In genomic region chr17:48074322-48075054, GRCh38 we compare ENCODE assay signal across 8 cellular contexts. TPM values are rescaled to one million over a fixed set of nuclear protein-coding genes. Genes with fewer than 3 reads are reported as not detected.
A peak's percentile ranks its signal among the peaks of the same experiment; 100 is the strongest.
DNase-seq lines count a peak whose midpoint lies in the region; ATAC-seq and TF ChIP-seq lines count a peak whose summit lies in the region.

No MANE protein-coding gene starts in this region.

- peaks cover 1 to 8% of the 10 kb centered on the region in 2 donors for H3K36me3 Mint-ChIP-seq in activated T-cell treated with anti-CD3 and anti-CD28 coated beads, Interleukin-2, amount 50 U/mL, for 72 hours (ENCODE audit: insufficient read depth in 2 of 2)

- WGBS in suprapubic skin, result 53% methylated on average over 4 of the region's 4 CpGs

- TF ChIP-seq EP300 in suprapubic skin (IDR thresholded peaks at IDR 0.05), result no peak

- peak; percentile 56 for DNase-seq in COLO829 (ENCODE audit: low spot score)
- DNase-seq in HT1080 (ENCODE audit: low read depth), result peak; percentile 71
- peak; percentile 75 for DNase-seq in RKO (ENCODE audit: low spot score)
- peak; percentile 75 to 78 for DNase-seq in activated T-cell treated with anti-CD3 and anti-CD28 coated beads, Interleukin-2, amount 50 U/mL, for 72 hours
- peak; percentile 92 for DNase-seq in fibroblast of peridontal ligament (ENCODE audit: extremely low read depth)
- peak in 1 of 2 donors; percentile 84 for DNase-seq in suprapubic skin (ENCODE audit: low spot score in 2 of 2)

- TF ChIP-seq CTCF in neutrophil (IDR thresholded peaks at IDR 0.05) (peak; percentile 77), suprapubic skin (IDR thresholded peaks at IDR 0.05) (peak; percentile 72 to 91)

- no peaks in the 10 kb centered on the region for H3K9me3 Mint-ChIP-seq in activated T-cell treated with anti-CD3 and anti-CD28 coated beads, Interleukin-2, amount 50 U/mL, for 72 hours

- H3K27ac ChIP-seq in neutrophil (no peak overlapping the region), suprapubic skin (no peak overlapping the region)

- no peak overlapping the region for H3K4me3 Mint-ChIP-seq in activated T-cell treated with anti-CD3 and anti-CD28 coated beads, Interleukin-2, amount 50 U/mL, for 72 hours

- H3K27me3 ChIP-seq in neutrophil, result no peaks in the 10 kb centered on the region
- no peaks in the 10 kb centered on the region for H3K27me3 ChIP-seq in suprapubic skin

- H3K4me1 ChIP-seq in neutrophil (ENCODE audit: control insufficient read depth in 1 of 2, insufficient read depth in 1 of 2, low read depth in 1 of 2, low read length in 1 of 2) (no peaks in the 10 kb centered on the region), suprapubic skin (peaks cover 11% of the 10 kb centered on the region)

- no peaks in the 10 kb centered on the region for H3K4me1 Mint-ChIP-seq in activated T-cell treated with anti-CD3 and anti-CD28 coated beads, Interleukin-2, amount 50 U/mL, for 72 hours (ENCODE audit: low read depth)

- peaks cover 64% of the 10 kb centered on the region for H3K36me3 ChIP-seq in neutrophil
- H3K36me3 ChIP-seq in suprapubic skin, result peaks cover 50% of the 10 kb centered on the region

- no peak overlapping the region for H3K27ac Mint-ChIP-seq in activated T-cell treated with anti-CD3 and anti-CD28 coated beads, Interleukin-2, amount 50 U/mL, for 72 hours

- H3K9me3 ChIP-seq in neutrophil (no peaks in the 10 kb centered on the region), suprapubic skin (no peaks in the 10 kb centered on the region)

- H3K27me3 Mint-ChIP-seq in activated T-cell treated with anti-CD3 and anti-CD28 coated beads, Interleukin-2, amount 50 U/mL, for 72 hours (ENCODE audit: low read depth), result no peaks in the 10 kb centered on the region

- peak; percentile 73 to 74 for ATAC-seq in activated T-cell treated with anti-CD3 and anti-CD28 coated beads, Interleukin-2, amount 50 U/mL, for 72 hours (replicated peaks in 1 of 2)
- no peak for ATAC-seq in HG02623 (IDR thresholded peaks at IDR 0.05; ENCODE audit: unreplicated experiment)

- no peak for TF ChIP-seq POLR2A in suprapubic skin (IDR thresholded peaks at IDR 0.05)

- H3K4me3 ChIP-seq in neutrophil (ENCODE audit: low read depth in 1 of 2, low read length in 1 of 2), result no peak overlapping the region
- no peak overlapping the region for H3K4me3 ChIP-seq in suprapubic skin

RNA-seq across cellular contexts. Expression of gene NFE2L1, which starts 26.3 kb away (rescaled TPM):
- total RNA-seq in HT1080 (2014; rRNA removed; shearing (Covaris generic)), result 59.4 and 62.3 TPM in 2 replicates
- 138 and 142 TPM in 2 replicates for polyA plus RNA-seq in HT1080 (2015; cell fraction: cytosol; rRNA removed)
- polyA plus RNA-seq in HT1080 (2015; cell fraction: nucleus; rRNA removed), result 273 and 285 TPM in 2 replicates
- total RNA-seq in activated T-cell treated with anti-CD3 and anti-CD28 coated beads, Interleukin-2, amount 50 U/mL, for 72 hours, result 100 to 1,000 TPM; 214 to 237 TPM
- total RNA-seq in suprapubic skin, result 100 to 1,000 TPM in 2 of 4 donors, 10 to 100 TPM in 2; 89.9 to 250 (median 138) TPM

RNA-seq across cellular contexts. Expression of gene CBX1, which starts 26.8 kb away (rescaled TPM):
- total RNA-seq in HT1080 (2014; rRNA removed; shearing (Covaris generic)), result 67.3 and 84.4 TPM in 2 replicates
- polyA plus RNA-seq in HT1080 (2015; cell fraction: cytosol; rRNA removed), result 65.6 and 69.6 TPM in 2 replicates
- 36.2 TPM in 2 replicates for polyA plus RNA-seq in HT1080 (2015; cell fraction: nucleus; rRNA removed)
- 10 to 100 TPM; 47.0 to 62.3 TPM for total RNA-seq in activated T-cell treated with anti-CD3 and anti-CD28 coated beads, Interleukin-2, amount 50 U/mL, for 72 hours
- 10 to 100 TPM; 18.4 to 27.5 (median 22.3) TPM for total RNA-seq in suprapubic skin

RNA-seq across cellular contexts. Expression of gene SNX11, which starts 33.1 kb away (rescaled TPM):
- 15.7 and 18.3 TPM in 2 replicates for total RNA-seq in HT1080 (2014; rRNA removed; shearing (Covaris generic))
- polyA plus RNA-seq in HT1080 (2015; cell fraction: cytosol; rRNA removed), result 12.6 and 13.1 TPM in 2 replicates
- 13.1 and 25.9 TPM in 2 replicates for polyA plus RNA-seq in HT1080 (2015; cell fraction: nucleus; rRNA removed)
- total RNA-seq in activated T-cell treated with anti-CD3 and anti-CD28 coated beads, Interleukin-2, amount 50 U/mL, for 72 hours, result 10 to 100 TPM; 30.5 to 30.6 TPM
- total RNA-seq in suprapubic skin, result 10 to 100 TPM in 3 of 4 donors, 1 to 10 TPM in 1; 8.4 to 16.4 (median 13.1) TPM

RNA-seq across cellular contexts. Expression of gene COPZ2, which starts 36.9 kb away (rescaled TPM):
- total RNA-seq in HT1080 (2014; rRNA removed; shearing (Covaris generic)), result 15.4 and 17.3 TPM in 2 replicates
- 13.9 and 16.4 TPM in 2 replicates for polyA plus RNA-seq in HT1080 (2015; cell fraction: cytosol; rRNA removed)
- polyA plus RNA-seq in HT1080 (2015; cell fraction: nucleus; rRNA removed), result 10.7 and 12.3 TPM in 2 replicates
- 10 to 100 TPM; 11.7 to 14.2 TPM for total RNA-seq in activated T-cell treated with anti-CD3 and anti-CD28 coated beads, Interleukin-2, amount 50 U/mL, for 72 hours
- 10 to 100 TPM in 3 of 4 donors, 1 to 10 TPM in 1; 9.7 to 17.2 (median 12.5) TPM for total RNA-seq in suprapubic skin
